9 cellular contexts compared by ENCODE assay signal in genomic region chr16:14310519-14310991, GRCh38.
DNase-seq lines count a peak whose midpoint lies in the region; ATAC-seq, FAIRE-seq and TF ChIP-seq lines count a peak whose summit lies in the region.
"Had no signal": no experiment of that assay in that cellular context is flagged by ENCODE, and none has a peak within 500 bp of the region (broad histone marks: within the 10 kb centered on the region; RNA-seq: fewer than 3 reads in every experiment).

No MANE protein-coding gene starts in this region.

- no peaks in the 10 kb centered on the region for H3K9me2 ChIP-seq in SU-DHL-6 (replicated peaks; ENCODE audit: insufficient read depth, low read length)

- H3K36me3 ChIP-seq in SU-DHL-6 (ENCODE audit: low read length) (no peaks in the 10 kb centered on the region), mucosa of descending colon (ENCODE audit: low read depth) (no peaks in the 10 kb centered on the region)

- no peaks in the 10 kb centered on the region for H3K27me3 ChIP-seq in SU-DHL-6 (ENCODE audit: low read length)

- no peak overlapping the region for H3K27ac Mint-ChIP-seq in activated CD8-positive, alpha-beta T cell treated with anti-CD3 and anti-CD28 coated beads for 36 hours

- no peak overlapping the region for H3K4me3 Mint-ChIP-seq in activated CD8-positive, alpha-beta T cell treated with anti-CD3 and anti-CD28 coated beads for 36 hours

- H3K4me2 ChIP-seq in SU-DHL-6 (ENCODE audit: low read depth, low read length, poor library complexity, severe bottlenecking), result peak overlapping the region; percentile 91

- POLR2A ChIA-PET in activated CD8-positive, alpha-beta T cell treated with anti-CD3 and anti-CD28 coated beads for 36 hours (lab: Charles Lee), result interaction anchor here (0.6 kb wide), 1 partner anchor 43 kb away, joined by 4 read pairs; no protein-coding TSS in a partner anchor

- no peaks in the 10 kb centered on the region; the same call in 1 of the 2 replicates for H4K20me1 ChIP-seq in SU-DHL-6 (ENCODE audit: low read depth, low read length)

- H3K4me1 ChIP-seq in mucosa of descending colon (ENCODE audit: low read depth), result no peaks in the 10 kb centered on the region

- no peak overlapping the region for H2AFZ ChIP-seq in SU-DHL-6 (ENCODE audit: low read depth, low read length, severe bottlenecking)

- TF ChIP-seq CTCF in SU-DHL-6 (IDR thresholded peaks at IDR 0.05; ENCODE audit: insufficient read depth, low read length, poor library complexity, severe bottlenecking), result no peak
- TF ChIP-seq CTCF in mucosa of descending colon (IDR thresholded peaks at IDR 0.05), result no peak
- no peak for TF ChIP-seq CTCF in activated CD8-positive, alpha-beta T cell treated with anti-CD3 and anti-CD28 coated beads for 36 hours (IDR thresholded peaks at IDR 0.05)

- ATAC-seq in HG02759 (IDR thresholded peaks at IDR 0.05; ENCODE audit: unreplicated experiment) (peak; percentile 79), mucosa of descending colon (peak; percentile 28)
- no peak for ATAC-seq in activated CD8-positive, alpha-beta T cell treated with anti-CD3 and anti-CD28 coated beads for 36 hours

- peaks cover 100% of the 10 kb centered on the region for H3K79me2 ChIP-seq in SU-DHL-6 (ENCODE audit: insufficient read depth, low read length)

- DNase-seq in GM18507 (ENCODE audit: extremely low spot score, insufficient read length, low read depth) (no peak), mucosa of descending colon (peak in 1 of 3 donors; percentile 38), cortex of kidney (lab: John Stamatoyannopoulos, UW) (no peak)
- DNase-seq in activated naive CD4-positive, alpha-beta T cell (lab: John Stamatoyannopoulos, UW), result no peak
- DNase-seq in activated CD8-positive, alpha-beta memory T cell treated with anti-CD3 and anti-CD28 coated beads for 24 hours, result no peak
- no peak for DNase-seq in activated CD8-positive, alpha-beta T cell treated with anti-CD3 and anti-CD28 coated beads for 36 hours
- DNase-seq: naive B cell had no signal

- H3K4me1 Mint-ChIP-seq in activated CD8-positive, alpha-beta T cell treated with anti-CD3 and anti-CD28 coated beads for 36 hours (ENCODE audit: low read depth), result peaks cover 38% of the 10 kb centered on the region

- H3F3A ChIP-seq in SU-DHL-6 (ENCODE audit: insufficient read depth), result peaks cover 73% of the 10 kb centered on the region

- peak; percentile 63 for FAIRE-seq in GM18507 (lab: Jason Lieb, UNC)

- peak overlapping the region; percentile 95 for H3K27ac ChIP-seq in SU-DHL-6 (ENCODE audit: low read depth, low read length)

- CTCF ChIA-PET in activated CD8-positive, alpha-beta T cell treated with anti-CD3 and anti-CD28 coated beads for 36 hours (lab: Charles Lee), result interaction anchor here (0.8 to 4.1 kb wide), 7 partner anchors 11 to 391 kb away, joined by 3 to 14 read pairs (median 3); partner anchors contain the start of gene ERCC4

- no peaks in the 10 kb centered on the region for H3K9me3 Mint-ChIP-seq in activated CD8-positive, alpha-beta T cell treated with anti-CD3 and anti-CD28 coated beads for 36 hours
- H3K9me3 Mint-ChIP-seq: naive B cell had no signal

- H3K36me3 Mint-ChIP-seq in activated CD8-positive, alpha-beta T cell treated with anti-CD3 and anti-CD28 coated beads for 36 hours (ENCODE audit: low read depth), result no peaks in the 10 kb centered on the region
- H3K36me3 Mint-ChIP-seq: naive B cell had no signal

- H3K9ac ChIP-seq in SU-DHL-6 (ENCODE audit: low read length), result peak overlapping the region; percentile 97

- H3K4me3 ChIP-seq in SU-DHL-6 (ENCODE audit: insufficient read depth, low read length, poor library complexity, severe bottlenecking) (peak overlapping the region; percentile 8), mucosa of descending colon (no peak overlapping the region)

- intact Hi-C loops in mucosa of descending colon (cut with DNase I, micrococcal nuclease), result no loop called here
- intact Hi-C loops in activated CD8-positive, alpha-beta T cell treated with anti-CD3 and anti-CD28 coated beads for 36 hours (cut with micrococcal nuclease), result no loop called here

- H3K27me3 Mint-ChIP-seq in activated CD8-positive, alpha-beta T cell treated with anti-CD3 and anti-CD28 coated beads for 36 hours, result no peaks in the 10 kb centered on the region

- H3K9me3 ChIP-seq in SU-DHL-6 (ENCODE audit: insufficient read depth, low read length), result no peaks in the 10 kb centered on the region
- no peaks in the 10 kb centered on the region for H3K9me3 ChIP-seq in mucosa of descending colon
